ENCODE assay signal across 8 cellular contexts in genomic region chr17:81222620-81222905, GRCh38. TPM values are rescaled to one million over a fixed set of nuclear protein-coding genes. Genes with fewer than 3 reads are reported as not detected.
DNase-seq lines count a peak whose midpoint lies in the region; ATAC-seq and TF ChIP-seq lines count a peak whose summit lies in the region.

No MANE protein-coding gene starts in this region.

- H3K9me3 ChIP-seq in SJCRH30 (replicated peaks), result no peaks in the 10 kb centered on the region

- TF ChIP-seq CTCF in fibroblast of villous mesenchyme (IDR thresholded peaks at IDR 0.05; ENCODE audit: insufficient read depth, low read depth, low read length), result no peak

- H3K36me3 ChIP-seq in SJCRH30 (peaks cover 4% of the 10 kb centered on the region), rectal smooth muscle tissue (ENCODE audit: control insufficient read depth, insufficient read depth, low read length) (peaks cover 3% of the 10 kb centered on the region)

- H3K27me3 ChIP-seq in SJCRH30 (no peaks in the 10 kb centered on the region), rectal smooth muscle tissue (ENCODE audit: control insufficient read depth, insufficient read depth, low read length) (no peaks in the 10 kb centered on the region)

- H3K4me3 ChIP-seq in SJCRH30 (peak overlapping the region; percentile 88), fibroblast of villous mesenchyme (ENCODE audit: low read depth, low read length) (peak overlapping the region; percentile 73), rectal smooth muscle tissue (ENCODE audit: low read length) (peak overlapping the region; percentile 73)

- H3K4me1 ChIP-seq in SJCRH30 (peaks cover 9% of the 10 kb centered on the region), rectal smooth muscle tissue (ENCODE audit: control insufficient read depth, insufficient read depth, low read length) (peaks cover 8% of the 10 kb centered on the region)

- H3K9ac ChIP-seq in rectal smooth muscle tissue (ENCODE audit: low read length), result no peak overlapping the region

- H3K27ac ChIP-seq in SJCRH30 (peak overlapping the region; percentile 3; the same call in 1 of the 2 replicates), rectal smooth muscle tissue (ENCODE audit: low read depth, low read length) (no peak overlapping the region)

- ATAC-seq in GM18870 (IDR thresholded peaks at IDR 0.05; ENCODE audit: unreplicated experiment) (peak; percentile 7), HG02884 (IDR thresholded peaks at IDR 0.05; ENCODE audit: unreplicated experiment) (no peak), GM18498 (IDR thresholded peaks at IDR 0.05; ENCODE audit: unreplicated experiment) (no peak)

- DNase-seq in SJCRH30 (no peak), fibroblast of villous mesenchyme (ENCODE audit: low read depth) (no peak), SW480 (ENCODE audit: low spot score) (no peak), NCI-H2227 treated with DMSO at 0.1 percent for 48 hours (lab: John Stamatoyannopoulos, UW) (no peak)

RNA-seq across cellular contexts. Expression of gene CEP131, which starts 0.2 kb away (rescaled TPM):
- 31.5 and 33.0 TPM in 2 replicates for total RNA-seq in SJCRH30 (2014; rRNA removed; shearing (Covaris generic))
- 9.9 and 10.3 TPM in 2 replicates for total RNA-seq in fibroblast of villous mesenchyme

RNA-seq across cellular contexts. Expression of gene TEPSIN, which starts 16.3 kb away (rescaled TPM):
- total RNA-seq in SJCRH30 (2014; rRNA removed; shearing (Covaris generic)), result 21.5 and 29.3 TPM in 2 replicates
- 13.2 and 17.7 TPM in 2 replicates for total RNA-seq in fibroblast of villous mesenchyme

RNA-seq across cellular contexts. Expression of gene NDUFAF8, which starts 16.6 kb away (rescaled TPM):
- 129 and 132 TPM in 2 replicates for total RNA-seq in SJCRH30 (2014; rRNA removed; shearing (Covaris generic))
- 31.5 and 32.2 TPM in 2 replicates for total RNA-seq in fibroblast of villous mesenchyme

RNA-seq across cellular contexts. Expression of gene AATK, which starts 56.5 kb away (rescaled TPM):
- total RNA-seq in SJCRH30 (2014; rRNA removed; shearing (Covaris generic)), result 24.0 and 24.2 TPM in 2 replicates
- under 0.01 and 0.32 TPM in 2 replicates for total RNA-seq in fibroblast of villous mesenchyme

RNA-seq across cellular contexts. Expression of gene PVALEF, which starts 57.3 kb away (rescaled TPM):
- 0.43 and 0.61 TPM in 2 replicates for total RNA-seq in SJCRH30 (2014; rRNA removed; shearing (Covaris generic))
- total RNA-seq in fibroblast of villous mesenchyme, result not detected in 2 replicates
